24 cellular contexts compared by ENCODE assay signal in the genomic region with DNA sequence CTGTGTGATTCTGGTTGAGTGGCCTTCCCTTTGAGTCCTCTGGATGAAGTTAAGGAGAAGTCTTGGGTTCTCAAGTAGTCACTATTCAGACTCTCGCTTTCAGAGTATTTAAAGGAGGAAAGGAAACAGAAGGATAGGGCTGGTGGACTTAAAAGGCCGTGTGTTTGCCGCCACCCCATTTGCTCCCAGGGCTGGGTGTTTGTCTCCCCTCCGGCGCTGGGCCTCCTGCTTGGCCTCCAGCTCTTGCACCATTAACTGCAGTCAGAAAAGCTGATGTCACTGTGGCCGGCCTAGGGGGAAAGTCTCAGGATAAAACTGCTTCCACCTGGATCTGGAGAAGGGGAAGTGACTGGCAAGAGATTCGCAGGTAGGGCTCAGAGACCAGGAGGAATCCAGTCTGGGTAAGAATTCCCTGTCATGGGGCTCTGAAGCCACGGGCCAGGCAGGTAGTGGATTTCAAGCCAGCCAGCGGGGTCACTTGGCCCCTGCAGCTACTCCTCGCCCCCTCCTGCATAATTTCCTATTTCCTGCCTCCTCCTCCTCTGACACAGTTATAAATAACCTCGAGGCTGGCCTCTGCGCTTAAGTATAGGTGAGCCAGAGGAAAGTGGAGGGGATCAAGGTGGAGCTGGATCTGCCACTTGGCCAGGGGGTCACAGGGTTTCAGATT. TPM values are rescaled to one million over a fixed set of nuclear protein-coding genes. Genes with fewer than 3 reads are reported as not detected.
A peak's percentile ranks its signal among the peaks of the same experiment; 100 is the strongest.
DNase-seq lines count a peak whose midpoint lies in the region; ATAC-seq, FAIRE-seq and TF ChIP-seq lines count a peak whose summit lies in the region.
"Had no signal": no experiment of that assay in that cellular context is flagged by ENCODE, and none has a peak within 500 bp of the region (broad histone marks: within the 10 kb centered on the region; RNA-seq: fewer than 3 reads in every experiment).

No MANE protein-coding gene starts in this region.

- TF ChIP-seq EP300 in HepG2 (IDR thresholded peaks at IDR 0.05; ENCODE audit: low read depth in 2 of 2, low read length in 2 of 2) (no peak), HepG2 (CRISPR knock-in tag; IDR thresholded peaks at IDR 0.05; ENCODE audit: borderline replicate concordance) (no peak)

- no peak overlapping the region for H3K4me2 ChIP-seq in HepG2 (ENCODE audit: low read depth, low read length)
- H3K4me2 ChIP-seq: neural progenitor cell had no signal

- H3K36me3 ChIP-seq in right lobe of liver = no peaks in the 10 kb centered on the region
- H3K36me3 ChIP-seq in HepG2 (replicated peaks in 1 of 2; ENCODE audit: control insufficient read depth in 1 of 2, insufficient read depth in 2 of 2, low read length in 2 of 2) = peaks cover 8 to 45% of the 10 kb centered on the region in 2 experiments; a peak in 4 of 5 replicates
- H3K36me3 ChIP-seq in kidney (ENCODE audit: control insufficient read depth in 1 of 2, insufficient read depth in 2 of 2, low read length in 2 of 2) = no peaks in the 10 kb centered on the region
- H3K36me3 ChIP-seq: neural progenitor cell, WERI-Rb-1 had no signal

- CTCF ChIA-PET in HepG2 (lab: Yijun Ruan, JAX; ENCODE audit: low intra/inter-chr PET ratio, low total read pairs) = no interaction called here

- no peak for DNase-seq in right lobe of liver
- DNase-seq in HepG2 (ENCODE audit: low spot score) = no peak
- no peak for DNase-seq in kidney
- DNase-seq in renal cortical epithelial cell (ENCODE audit: low read depth) = peak; percentile 22
- DNase-seq in GM19239 (ENCODE audit: insufficient read length, low spot score) = no peak
- DNase-seq in H4 (ENCODE audit: low spot score) = no peak
- no peak for DNase-seq in NCI-H82 treated with DMSO at 0.1 percent for 48 hours (lab: John Stamatoyannopoulos, UW; ENCODE audit: unreplicated experiment)
- DNase-seq: activated CD4-positive, alpha-beta T cell treated with anti-CD3 and anti-CD28 coated beads, Interleukin-2, amount 50 U/mL, for 48 hours; activated naive CD4-positive, alpha-beta T cell treated with anti-CD3 and anti-CD28 coated beads for 36 hours; H7; hypothalamus; NCI-H146; NCI-H774; OCI-M1; SJCRH30; stimulated activated naive B cell treated with anti-CD40 and anti-IgM and Interleukin-4, amounts not matched to agents 10 μg/mL and 1 μg/mL and 100 μg/mL, for 72 hours; WERI-Rb-1 had no signal

- in situ Hi-C loops in HepG2 (cut with HindIII; ENCODE audit: extremely low pct_ligation_motif_present, low pct_unique_long_range_greater_than_20kb) = no loop called here

- intact Hi-C loops in right lobe of liver (cut with DNase I) (no loop called here), HepG2 (cut with micrococcal nuclease; ENCODE audit: unreplicated experiment) (no loop called here), kidney (cut with DNase I) (no loop called here)

- H3K4me1 ChIP-seq in right lobe of liver (peaks cover 0 to 5% (median 0%) of the 10 kb centered on the region in 4 donors), HepG2 (ENCODE audit: insufficient read depth, low read length) (0 out of 2 replicates have a peak, but pooled peaks cover 10% of the 10 kb centered on the region), kidney (ENCODE audit: control insufficient read depth in 1 of 2, insufficient read depth in 1 of 2, low read depth in 1 of 2, low read length in 2 of 2) (peaks cover 32 to 46% of the 10 kb centered on the region in 2 donors)
- H3K4me1 ChIP-seq: SJCRH30 had no signal

- H3K27ac ChIP-seq in right lobe of liver = no peak overlapping the region
- H3K27ac ChIP-seq in HepG2 (ENCODE audit: extremely low read length, insufficient read depth, low read length) = no peak overlapping the region
- peak overlapping the region; percentile 59 to 69 for H3K27ac ChIP-seq in kidney (ENCODE audit: low read depth in 2 of 2, low read length in 2 of 2)
- H3K27ac ChIP-seq: HL-60, neural progenitor cell, SJCRH30, WERI-Rb-1 had no signal

- H3K9me3 ChIP-seq in right lobe of liver = no peaks in the 10 kb centered on the region
- no peaks in the 10 kb centered on the region for H3K9me3 ChIP-seq in HepG2 (ENCODE audit: low read length)
- H3K9me3 ChIP-seq in kidney (ENCODE audit: control insufficient read depth in 1 of 2, low read length in 2 of 2) = no peaks in the 10 kb centered on the region
- H3K9me3 ChIP-seq: SJCRH30, tibial nerve had no signal

- H3K27me3 ChIP-seq in right lobe of liver = no peaks in the 10 kb centered on the region
- no peaks in the 10 kb centered on the region for H3K27me3 ChIP-seq in HepG2 (ENCODE audit: control insufficient read depth in 1 of 2, insufficient read depth in 2 of 2, low read length in 2 of 2)
- H3K27me3 ChIP-seq: neural progenitor cell, SJCRH30, tibial nerve had no signal

- no peak for TF ChIP-seq CTCF in right lobe of liver (IDR thresholded peaks at IDR 0.05)
- TF ChIP-seq CTCF in HepG2 (CRISPR knock-in tag; IDR thresholded peaks at IDR 0.05) = no peak
- TF ChIP-seq CTCF in kidney (IDR thresholded peaks at IDR 0.05; ENCODE audit: borderline replicate concordance, extremely low read depth, insufficient read depth) = no peak

- TF ChIP-seq RAD21 in HepG2 (CRISPR knock-in tag; IDR thresholded peaks at IDR 0.05) = no peak

- H4K20me1 ChIP-seq in HepG2 (ENCODE audit: insufficient read depth, low read length) = peaks cover 5% of the 10 kb centered on the region; the same call in 1 of the 2 replicates

- H3K4me3 ChIP-seq in right lobe of liver (no peak overlapping the region), HepG2 (replicated peaks in 1 of 3; ENCODE audit: insufficient read depth in 1 of 3, low read depth in 2 of 3, low read length in 3 of 3) (no peak overlapping the region), kidney (ENCODE audit: low read length in 2 of 2) (no peak overlapping the region)
- H3K4me3 ChIP-seq: neural progenitor cell, SJCRH30, tibial nerve had no signal

- BruUV-seq in HepG2 (replicated peaks; lab: Mats Ljungman, UMichigan) = no TSS peak

- FAIRE-seq in HepG2 (lab: Jason Lieb, UNC) = no peak
- FAIRE-seq in kidney (lab: Jason Lieb, UNC) = no peak
- no peak for FAIRE-seq in GM19239 (lab: Jason Lieb, UNC)
- FAIRE-seq: keratinocyte had no signal

- TF ChIP-seq POLR2A in right lobe of liver (IDR thresholded peaks at IDR 0.05) = no peak
- no peak for TF ChIP-seq POLR2A in HepG2 (IDR thresholded peaks at IDR 0.05; ENCODE audit: insufficient read depth in 1 of 2, low read depth in 2 of 2, low read length in 2 of 2)

- ATAC-seq in right lobe of liver (peak; percentile 2 to 36 (median 16)), HepG2 (no peak), SK-N-SH treated with all-trans-retinoic acid at 6 μM for 48 hours (no peak)

- no peak overlapping the region for H3K9ac ChIP-seq in HepG2 (ENCODE audit: insufficient read depth, low read depth, low read length)
- no peak overlapping the region for H3K9ac ChIP-seq in kidney (ENCODE audit: low read length in 2 of 2)
- H3K9ac ChIP-seq: neural progenitor cell had no signal

- WGBS in right lobe of liver (ENCODE audit: insufficient coverage, low coverage, low lambda C conversion rate, missing lambda C conversion rate) = 65% methylated on average over 8 of the region's 12 CpGs
- 95% methylated on average over 11 of the region's 12 CpGs for WGBS in HepG2 (ENCODE audit: low lambda C conversion rate)

- H3K79me2 ChIP-seq in HepG2 (ENCODE audit: insufficient read depth, low read length) = peaks cover 52% of the 10 kb centered on the region

- H2AFZ ChIP-seq in HepG2 (ENCODE audit: low read length) = no peak overlapping the region
- H2AFZ ChIP-seq: neural progenitor cell had no signal

- POLR2A ChIA-PET in HepG2 (lab: Yijun Ruan, JAX) = no interaction called here

TF ChIP-seq in HepG2, 621 proteins besides CTCF, POLR2A, EP300 and RAD21 (continues in another document):
- no peak for TF ChIP-seq SCMH1 (CRISPR knock-in tag; IDR thresholded peaks at IDR 0.05; ENCODE audit: borderline replicate concordance)

TF ChIP-seq in SK-N-SH treated with all-trans-retinoic acid at 6 μM for 48 hours, 23 proteins besides CTCF, POLR2A, EP300 and RAD21 (continues in another document):
- TF ChIP-seq ESRRG (CRISPR knock-in tag; IDR thresholded peaks at IDR 0.05) (no peak), SNAI2 (CRISPR knock-in tag; IDR thresholded peaks at IDR 0.05) (no peak)

RNA-seq across cellular contexts. Expression of a gene that starts 17.1 kb away (rescaled TPM):
- 10 to 100 TPM; 21.9 to 58.6 (median 52.7) TPM for total RNA-seq in right lobe of liver
- 28.7 and 57.3 TPM in 2 replicates for total RNA-seq in HepG2 (2016; rRNA removed; fragmentation: Illumina TruSeq; extraction: Trizol)
- 5.1 and 5.6 TPM in 2 replicates for total RNA-seq in HepG2 (2016; cell fraction: cytosol; rRNA removed; fragmentation: Illumina TruSeq; extraction: Trizol; ENCODE audit: low read depth)
- 26.3 and 55.6 TPM in 2 replicates for total RNA-seq in HepG2 (2016; cell fraction: insoluble cytoplasmic fraction; rRNA removed; fragmentation: Illumina TruSeq; extraction: Trizol)
- total RNA-seq in HepG2 (2016; cell fraction: membrane; rRNA removed; fragmentation: Illumina TruSeq; extraction: Trizol) = 17.2 and 19.0 TPM in 2 replicates
- 55.3 and 66.5 TPM in 2 replicates for total RNA-seq in HepG2 (2016; cell fraction: nucleus; rRNA removed; fragmentation: Illumina TruSeq; extraction: Trizol)
- polyA plus RNA-seq in HepG2 (2011; rRNA removed) = 75.2 and 86.6 TPM in 2 replicates
- 67.3 and 72.2 TPM in 2 replicates for polyA plus RNA-seq in HepG2 (2011; cell fraction: cytosol; rRNA removed)
- 29.5 and 30.5 TPM in 2 replicates for polyA plus RNA-seq in HepG2 (2011; cell fraction: nucleus; rRNA removed)
- polyA plus RNA-seq in HepG2 (2012) = 89.9 and 107 TPM in 2 replicates
- 5.5 TPM in 2 replicates for polyA plus RNA-seq in HepG2 (2016; cell fraction: cytosol; fragmentation: Illumina TruSeq; extraction: Trizol; ENCODE audit: low read depth)
- 30.6 and 38.9 TPM in 2 replicates for polyA plus RNA-seq in HepG2 (2016; cell fraction: insoluble cytoplasmic fraction; fragmentation: Illumina TruSeq; extraction: Trizol; ENCODE audit: low read depth)
- 12.2 and 12.9 TPM in 2 replicates for polyA plus RNA-seq in HepG2 (2016; cell fraction: membrane; fragmentation: Illumina TruSeq; extraction: Trizol; ENCODE audit: low read depth)
- 90.8 and 96.2 TPM in 2 replicates for polyA plus RNA-seq in HepG2 (2016; cell fraction: nucleus; fragmentation: Illumina TruSeq; extraction: Trizol; ENCODE audit: insufficient read depth, low read depth)
- 7.2 and 107 TPM in 2 replicates for polyA minus RNA-seq in HepG2 (2011; rRNA and poly(A)+ RNA removed; ENCODE audit: low replicate concordance)
- 51.1 and 55.3 TPM in 2 replicates for polyA minus RNA-seq in HepG2 (2011; cell fraction: cytosol; rRNA and poly(A)+ RNA removed)
- 20.5 and 25.0 TPM in 2 replicates for polyA minus RNA-seq in HepG2 (2011; cell fraction: nucleus; rRNA and poly(A)+ RNA removed)
- 818 TPM for total RNA-seq in kidney
- polyA plus RNA-seq in kidney (ENCODE audit: insufficient read depth, low read depth, low replicate concordance) = 198 TPM
- 5.4 and 11.1 TPM in 2 replicates for total RNA-seq in renal cortical epithelial cell
- total RNA-seq in H4 (2014; rRNA removed; shearing (Covaris generic)) = 22.8 and 25.5 TPM in 2 replicates
- total RNA-seq: activated naive CD4-positive, alpha-beta T cell treated with anti-CD3 and anti-CD28 coated beads for 36 hours; G401 had no signal
- polyA plus RNA-seq: CD14-positive monocyte had no signal

Comparison
In these comparisons a context has a peak if more than half of its experiments do, and no peak if none do; other contexts are left out.
1. ATAC-seq: peak in right lobe of liver (4 of 4); none in HepG2 (single experiment) and SK-N-SH treated with all-trans-retinoic acid at 6 μM for 48 hours (single experiment).
2. H3K27ac ChIP-seq: peak in kidney (2 of 2); none in right lobe of liver (0 of 3) and HepG2 (single experiment).
3. RNA of a gene that starts 17.1 kb away (total RNA-seq): 818 TPM in kidney (single experiment); 5.1 to 66.5 TPM in HepG2, 21.9 to 58.6 TPM in right lobe of liver, 22.8 to 25.5 TPM in H4 and 5.4 to 11.1 TPM in renal cortical epithelial cell; every median in the first group is over 10 times any median in the second.